ENCODE assay signal across 8 cellular contexts in genomic region chr7:66994051-66994450, GRCh38. TPM values are rescaled to one million over a fixed set of nuclear protein-coding genes. Genes with fewer than 3 reads are reported as not detected.
DNase-seq lines count a peak whose midpoint lies in the region; ATAC-seq and TF ChIP-seq lines count a peak whose summit lies in the region.
"Not testable (repeated sequence)": the region's sequence is repeated elsewhere in the genome, so short reads cannot be mapped to it uniquely, and the experiment has no call there.

No MANE protein-coding gene starts in this region.

- peak overlapping the region; percentile 99 for H3K27ac ChIP-seq in CD8-positive, alpha-beta T cell (ENCODE audit: low read depth, low read length)
- peak overlapping the region; percentile 98 to 100 (median 99) for H3K27ac ChIP-seq in esophagus muscularis mucosa (replicated peaks in 1 of 4)
- peak overlapping the region; percentile 93 to 99 (median 98) for H3K27ac ChIP-seq in transverse colon

- H3K4me1 Mint-ChIP-seq in CD8-positive, alpha-beta T cell (ENCODE audit: low read depth): peaks cover 27% of the 10 kb centered on the region
- H3K4me1 Mint-ChIP-seq in activated B cell treated with CpG ODN at 0.5 μM for 24 hours: peaks cover 26% of the 10 kb centered on the region
- H3K4me1 Mint-ChIP-seq in memory B cell; progenitor cell of endocrine pancreas (ENCODE audit: low read depth): not testable (repeated sequence)

- TF ChIP-seq POLR2A in esophagus muscularis mucosa (IDR thresholded peaks at IDR 0.05; ENCODE audit: low read depth); transverse colon (IDR thresholded peaks at IDR 0.05): not testable (repeated sequence)

- peak overlapping the region; percentile 100 for H3K27ac Mint-ChIP-seq in CD8-positive, alpha-beta T cell
- H3K27ac Mint-ChIP-seq in activated B cell treated with CpG ODN at 0.5 μM for 24 hours (peak overlapping the region; percentile 100), memory B cell (peak overlapping the region; percentile 99), progenitor cell of endocrine pancreas (peak overlapping the region; percentile 100)

- H3K36me3 Mint-ChIP-seq in CD8-positive, alpha-beta T cell: peaks cover 60% of the 10 kb centered on the region
- H3K36me3 Mint-ChIP-seq in activated B cell treated with CpG ODN at 0.5 μM for 24 hours (ENCODE audit: low read depth) (peaks cover 57% of the 10 kb centered on the region), memory B cell (peaks cover 12% of the 10 kb centered on the region)
- not testable (repeated sequence) for H3K36me3 Mint-ChIP-seq in progenitor cell of endocrine pancreas (ENCODE audit: insufficient read depth)

- TF ChIP-seq EP300 in esophagus muscularis mucosa (IDR thresholded peaks at IDR 0.05); transverse colon (IDR thresholded peaks at IDR 0.05; ENCODE audit: low read depth): not testable (repeated sequence)

- not testable (repeated sequence) for ATAC-seq in CD8-positive, alpha-beta T cell; activated B cell treated with CpG ODN at 0.5 μM for 24 hours (ENCODE audit: low read depth); memory B cell (ENCODE audit: low read depth)

- H3K4me3 ChIP-seq in CD8-positive, alpha-beta T cell (ENCODE audit: low read depth, low read length): peak overlapping the region; percentile 85
- peak overlapping the region; percentile 84 for H3K4me3 ChIP-seq in LNCaP clone FGC (ENCODE audit: low read depth, low read length)
- peak overlapping the region; percentile 82 for H3K4me3 ChIP-seq in astrocyte of the spinal cord (ENCODE audit: low read depth, low read length)
- peak overlapping the region; percentile 84 to 95 (median 86) for H3K4me3 ChIP-seq in esophagus muscularis mucosa
- H3K4me3 ChIP-seq in transverse colon: peak overlapping the region in 3 of 4 donors; percentile 52 to 81 (median 58)

- H3K9me3 Mint-ChIP-seq in CD8-positive, alpha-beta T cell; activated B cell treated with CpG ODN at 0.5 μM for 24 hours; memory B cell; progenitor cell of endocrine pancreas (ENCODE audit: low read depth): not testable (repeated sequence)

- peaks cover 25% of the 10 kb centered on the region for H3K36me3 ChIP-seq in CD8-positive, alpha-beta T cell (ENCODE audit: insufficient read depth, low read length)
- H3K36me3 ChIP-seq in esophagus muscularis mucosa (peaks cover 42 to 55% (median 49%) of the 10 kb centered on the region in 4 donors), transverse colon (peaks cover 0 to 35% (median 18%) of the 10 kb centered on the region in 4 donors)

- CTCF ChIA-PET in CD8-positive, alpha-beta T cell (lab: Charles Lee): interaction anchor here (0.7 to 0.9 kb wide), 2 partner anchors 74 to 436 kb away, joined by 3 to 4 read pairs; no protein-coding TSS in a partner anchor
- CTCF ChIA-PET in activated B cell treated with CpG ODN at 0.5 μM for 24 hours (lab: Charles Lee): not testable (repeated sequence)

- TF ChIP-seq CTCF in CD8-positive, alpha-beta T cell (IDR thresholded peaks at IDR 0.05); LNCaP clone FGC (IDR thresholded peaks at IDR 0.05; ENCODE audit: control insufficient read depth, extremely low read depth, insufficient read depth); activated B cell treated with CpG ODN at 0.5 μM for 24 hours (IDR thresholded peaks at IDR 0.05); astrocyte of the spinal cord (IDR thresholded peaks at IDR 0.05; ENCODE audit: low read depth, low read length); esophagus muscularis mucosa (IDR thresholded peaks at IDR 0.05); progenitor cell of endocrine pancreas (IDR thresholded peaks at IDR 0.05; ENCODE audit: unreplicated experiment); transverse colon (IDR thresholded peaks at IDR 0.05): not testable (repeated sequence)

- H3K27me3 Mint-ChIP-seq in CD8-positive, alpha-beta T cell (ENCODE audit: low read depth); activated B cell treated with CpG ODN at 0.5 μM for 24 hours; memory B cell; progenitor cell of endocrine pancreas: not testable (repeated sequence)

- H3K4me1 ChIP-seq in CD8-positive, alpha-beta T cell (ENCODE audit: insufficient read depth, low read length): peaks cover 22% of the 10 kb centered on the region
- H3K4me1 ChIP-seq in esophagus muscularis mucosa (peaks cover 30 to 41% (median 39%) of the 10 kb centered on the region in 4 donors), transverse colon (peaks cover 10 to 31% (median 16%) of the 10 kb centered on the region in 4 donors)

- intact Hi-C loops in CD8-positive, alpha-beta T cell (cut with DNase I, micrococcal nuclease): loop anchor here (2.0 to 10.0 kb wide), 5 partner anchors 253 to 1239 kb away; partner anchors contain the start of genes RABGEF1 (in 2 of the 2) and TPST1 (in 1 of the 2)
- intact Hi-C loops in activated B cell treated with CpG ODN at 0.5 μM for 24 hours (cut with micrococcal nuclease): loop anchor here (10.0 kb wide), 2 partner anchors 399 to 1239 kb away; no protein-coding TSS in a partner anchor
- intact Hi-C loops in esophagus muscularis mucosa (cut with DNase I); transverse colon (cut with DNase I; ENCODE audit: low total_unique reads): not testable (repeated sequence)

- not testable (repeated sequence) for H3K9me3 ChIP-seq in CD8-positive, alpha-beta T cell (ENCODE audit: low read length); esophagus muscularis mucosa; transverse colon

- DNase-seq in CD8-positive, alpha-beta T cell; LNCaP clone FGC (ENCODE audit: low read depth); activated B cell treated with CpG ODN at 0.5 μM for 24 hours; astrocyte of the spinal cord (ENCODE audit: low read depth, low spot score); esophagus muscularis mucosa (ENCODE audit: extremely low spot score); memory B cell (ENCODE audit: low spot score in 2 of 2); progenitor cell of endocrine pancreas (ENCODE audit: low spot score, unreplicated experiment); transverse colon: not testable (repeated sequence)

- H3K4me3 Mint-ChIP-seq in CD8-positive, alpha-beta T cell: peak overlapping the region; percentile 100
- H3K4me3 Mint-ChIP-seq in activated B cell treated with CpG ODN at 0.5 μM for 24 hours (peak overlapping the region; percentile 100), memory B cell (peak overlapping the region; percentile 99), progenitor cell of endocrine pancreas (ENCODE audit: low read depth) (peak overlapping the region; percentile 98)

- H3K27me3 ChIP-seq in CD8-positive, alpha-beta T cell (ENCODE audit: insufficient read depth, low read length); esophagus muscularis mucosa; transverse colon: not testable (repeated sequence)

- in situ Hi-C loops in astrocyte of the spinal cord (cut with HindIII; ENCODE audit: low sequenced_read_pairs); transverse colon (cut with MboI; ENCODE audit: low pct_ligation_motif_present in 1 of 4, low pct_unique_long_range_greater_than_20kb in 1 of 4, low sequenced_read_pairs in 3 of 4): not testable (repeated sequence)

- POLR2A ChIA-PET in CD8-positive, alpha-beta T cell (lab: Charles Lee): interaction anchor here (1.9 to 2.5 kb wide), 2 partner anchors 73 to 149 kb away, joined by 11 to 29 read pairs; partner anchors contain the start of gene TMEM248
- POLR2A ChIA-PET in activated B cell treated with CpG ODN at 0.5 μM for 24 hours (lab: Charles Lee): interaction anchor here (1.9 to 3.0 kb wide), 2 partner anchors 73 to 366 kb away, joined by 7 to 26 read pairs; partner anchors contain the start of genes KCTD7 and TMEM248

- WGBS in esophagus muscularis mucosa: 16% methylated on average over 4 of the region's 5 CpGs
- 31 to 41% methylated on average over 2 to 5 of the region's 5 CpGs for WGBS in transverse colon (ENCODE audit: low coverage in 1 of 2), 2 donors

RNA-seq across cellular contexts. Expression of gene SBDS, which starts 1.3 kb away (rescaled TPM):
- total RNA-seq in CD8-positive, alpha-beta T cell: 100 to 1,000 TPM; 457 to 466 TPM
- total RNA-seq in activated B cell treated with CpG ODN at 0.5 μM for 24 hours (26.6 and 32.2 TPM in 2 replicates), esophagus muscularis mucosa (100 to 1,000 TPM; 198 to 293 (median 264) TPM), progenitor cell of endocrine pancreas (31.8 and 32.0 TPM in 2 replicates), transverse colon (100 to 1,000 TPM in 2 of 4 donors, 10 to 100 TPM in 2; 32.4 to 123 (median 95.8) TPM)

RNA-seq across cellular contexts. Expression of gene TYW1, which starts 2.6 kb away (rescaled TPM):
- 10 to 100 TPM; 24.8 to 28.6 TPM for total RNA-seq in CD8-positive, alpha-beta T cell
- 22.5 and 26.1 TPM in 2 replicates for total RNA-seq in activated B cell treated with CpG ODN at 0.5 μM for 24 hours
- 10 to 100 TPM; 10.7 to 14.2 (median 13.0) TPM for total RNA-seq in esophagus muscularis mucosa
- total RNA-seq in progenitor cell of endocrine pancreas: 19.6 and 24.9 TPM in 2 replicates
- total RNA-seq in transverse colon: 10 to 100 TPM; 24.3 to 87.8 (median 27.5) TPM
